Comparison of ENCODE assay signal across 1 cellular context in genomic region chr7:832968-833424, GRCh38.
TF ChIP-seq lines count a peak whose summit lies in the region.

No MANE protein-coding gene starts in this region.

TF ChIP-seq in IMR-90, 13 proteins besides CTCF, POLR2A, EP300 and RAD21 (continued from another document):
- no peak for TF ChIP-seq ELK1 (IDR thresholded peaks at IDR 0.05; ENCODE audit: borderline replicate concordance, low read depth, low read length)
- no peak for TF ChIP-seq CEBPB (IDR thresholded peaks at IDR 0.05; ENCODE audit: low read depth, low read length)
